ENCODE assay signal across 9 cellular contexts in the genomic region with DNA sequence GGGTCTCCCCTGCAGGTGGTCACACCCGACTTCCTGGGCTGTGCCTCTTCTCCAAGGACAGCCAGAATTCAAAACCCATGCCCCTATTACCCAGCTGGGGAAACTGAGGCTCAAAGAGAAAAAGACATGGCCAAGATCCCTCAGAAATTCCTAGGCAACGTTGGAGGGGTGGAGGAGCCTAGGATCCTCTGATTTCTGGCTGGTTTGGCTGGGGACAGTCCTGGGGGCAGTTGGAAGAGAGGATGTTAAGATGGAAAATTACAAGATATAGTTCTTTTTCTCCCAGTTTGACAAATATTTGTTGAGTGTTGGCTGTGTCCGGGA. TPM values are rescaled to one million over a fixed set of nuclear protein-coding genes. Genes with fewer than 3 reads are reported as not detected.
DNase-seq lines count a peak whose midpoint lies in the region; ATAC-seq and TF ChIP-seq lines count a peak whose summit lies in the region.
"Had no signal": no experiment of that assay in that cellular context is flagged by ENCODE, and none has a peak within 500 bp of the region (broad histone marks: within the 10 kb centered on the region; RNA-seq: fewer than 3 reads in every experiment).

No MANE protein-coding gene starts in this region.

- peaks cover 60% of the 10 kb centered on the region for H3K4me1 Mint-ChIP-seq in activated naive CD4-positive, alpha-beta T cell treated with anti-CD3 and anti-CD28 coated beads for 36 hours (ENCODE audit: low read depth)
- H3K4me1 Mint-ChIP-seq in memory B cell, result peaks cover 41% of the 10 kb centered on the region

- peak overlapping the region; percentile 86 for H3K4me3 Mint-ChIP-seq in activated naive CD4-positive, alpha-beta T cell treated with anti-CD3 and anti-CD28 coated beads for 36 hours
- H3K4me3 Mint-ChIP-seq in memory B cell, result peak overlapping the region; percentile 99

- H3K27ac ChIP-seq in body of pancreas (peak overlapping the region; percentile 90 to 99 (median 94)), upper lobe of left lung (peak overlapping the region; percentile 89 to 97 (median 93))

- no peak for ATAC-seq in body of pancreas
- ATAC-seq in memory B cell (ENCODE audit: low read depth), result no peak
- no peak for ATAC-seq in upper lobe of left lung (ENCODE audit: low FRiP score in 2 of 2)

- no peak for TF ChIP-seq EP300 in upper lobe of left lung (IDR thresholded peaks at IDR 0.05)

- TF ChIP-seq POLR2A in body of pancreas (IDR thresholded peaks at IDR 0.05), result no peak
- TF ChIP-seq POLR2A in upper lobe of left lung (IDR thresholded peaks at IDR 0.05), result no peak

- TF ChIP-seq CTCF in body of pancreas (IDR thresholded peaks at IDR 0.05), result no peak
- no peak for TF ChIP-seq CTCF in upper lobe of left lung (IDR thresholded peaks at IDR 0.05)

- no peaks in the 10 kb centered on the region for H3K9me3 ChIP-seq in body of pancreas
- H3K9me3 ChIP-seq in upper lobe of left lung, result no peaks in the 10 kb centered on the region

- H3K9me3 Mint-ChIP-seq in activated naive CD4-positive, alpha-beta T cell treated with anti-CD3 and anti-CD28 coated beads for 36 hours, result no peaks in the 10 kb centered on the region
- H3K9me3 Mint-ChIP-seq in memory B cell, result no peaks in the 10 kb centered on the region

- H3K27me3 Mint-ChIP-seq in activated naive CD4-positive, alpha-beta T cell treated with anti-CD3 and anti-CD28 coated beads for 36 hours (ENCODE audit: low read depth), result no peaks in the 10 kb centered on the region
- no peaks in the 10 kb centered on the region for H3K27me3 Mint-ChIP-seq in memory B cell

- CTCF ChIA-PET in activated naive CD4-positive, alpha-beta T cell treated with anti-CD3 and anti-CD28 coated beads for 36 hours (lab: Charles Lee), result interaction anchor here (0.5 kb wide), 1 partner anchor 1436 kb away, joined by 3 read pairs; no protein-coding TSS in a partner anchor

- peak overlapping the region; percentile 87 for H3K27ac Mint-ChIP-seq in activated naive CD4-positive, alpha-beta T cell treated with anti-CD3 and anti-CD28 coated beads for 36 hours
- H3K27ac Mint-ChIP-seq in memory B cell, result peak overlapping the region; percentile 87

- no peak overlapping the region for H3K4me3 ChIP-seq in body of pancreas
- peak overlapping the region; percentile 87 to 100 (median 97) for H3K4me3 ChIP-seq in upper lobe of left lung

- DNase-seq in activated naive CD4-positive, alpha-beta T cell treated with anti-CD3 and anti-CD28 coated beads for 36 hours, result no peak
- no peak for DNase-seq in activated naive CD4-positive, alpha-beta T cell treated with anti-CD3 and anti-CD28 coated beads, Interleukin-2, amount 50 U/mL, for 16 hours
- DNase-seq in body of pancreas (no peak), memory B cell (ENCODE audit: low spot score in 2 of 2) (no peak), upper lobe of left lung (no peak), DMS79 (lab: John Stamatoyannopoulos, UW) (no peak), germinal center (ENCODE audit: low spot score) (no peak), NOMO-1 (lab: John Stamatoyannopoulos, UW; ENCODE audit: unreplicated experiment in 2 of 2) (no peak)
- DNase-seq: DMS 273 treated with DMSO at 0.1 percent for 48 hours had no signal

- peaks cover 3% of the 10 kb centered on the region for H3K36me3 Mint-ChIP-seq in activated naive CD4-positive, alpha-beta T cell treated with anti-CD3 and anti-CD28 coated beads for 36 hours (ENCODE audit: low read depth)
- peaks cover 2% of the 10 kb centered on the region for H3K36me3 Mint-ChIP-seq in memory B cell

- no peaks in the 10 kb centered on the region for H3K27me3 ChIP-seq in body of pancreas
- no peaks in the 10 kb centered on the region for H3K27me3 ChIP-seq in upper lobe of left lung

- 0 to 14% methylated on average over 3 of the region's 3 CpGs for WGBS in body of pancreas, 2 donors
- WGBS in upper lobe of left lung, 2 donors, result 9 to 10% methylated on average over 2 to 3 of the region's 3 CpGs

- H3K4me1 ChIP-seq in body of pancreas (peaks cover 37% of the 10 kb centered on the region), upper lobe of left lung (peaks cover 36 to 67% (median 52%) of the 10 kb centered on the region in 4 donors)

- intact Hi-C loops in activated naive CD4-positive, alpha-beta T cell treated with anti-CD3 and anti-CD28 coated beads for 36 hours (cut with micrococcal nuclease), result loop anchor here (10.0 kb wide), 1 partner anchor 285 kb away; the partner anchor contains the start of gene DMWD
- intact Hi-C loops in body of pancreas (cut with DNase I), result loop anchor here (10.0 kb wide), 1 partner anchor 65 kb away; no protein-coding TSS in a partner anchor

- H3K36me3 ChIP-seq in body of pancreas (replicated peaks in 1 of 2; ENCODE audit: insufficient read depth in 1 of 2, low read depth in 2 of 2), result no peaks in the 10 kb centered on the region
- H3K36me3 ChIP-seq in upper lobe of left lung, result no peaks in the 10 kb centered on the region

RNA-seq across cellular contexts. Expression of gene VASP, which starts 2.4 kb away (rescaled TPM):
- total RNA-seq in activated naive CD4-positive, alpha-beta T cell treated with anti-CD3 and anti-CD28 coated beads for 36 hours, result 10 to 100 TPM; 94.5 to 99.6 TPM
- total RNA-seq in body of pancreas (10 to 100 TPM; 27.0 to 29.7 TPM), upper lobe of left lung (100 to 1,000 TPM in 4 of 6 donors, 10 to 100 TPM in 2; 68.1 to 266 (median 143) TPM)

RNA-seq across cellular contexts. Expression of gene PPM1N, which starts 11.4 kb away (rescaled TPM):
- 1 to 10 TPM; 2.3 to 2.5 TPM for total RNA-seq in activated naive CD4-positive, alpha-beta T cell treated with anti-CD3 and anti-CD28 coated beads for 36 hours
- total RNA-seq in body of pancreas, result not detected
- total RNA-seq in upper lobe of left lung, result 1 to 10 TPM in 3 of 6 donors, under 1 TPM in 2, not detected in 1; 0.89 to 6.3 (median 1.1) TPM

RNA-seq across cellular contexts. Expression of gene RTN2, which starts 12.8 kb away (rescaled TPM):
- total RNA-seq in activated naive CD4-positive, alpha-beta T cell treated with anti-CD3 and anti-CD28 coated beads for 36 hours, result under 1 TPM; 0.69 to 0.84 TPM
- total RNA-seq in body of pancreas (1 to 10 TPM; 2.9 to 5.6 TPM), upper lobe of left lung (10 to 100 TPM in 3 of 6 donors, 1 to 10 TPM in 3; 5.2 to 17.8 (median 11.1) TPM)

RNA-seq across cellular contexts. Expression of gene FOSB, which starts 41.9 kb away (rescaled TPM):
- total RNA-seq in activated naive CD4-positive, alpha-beta T cell treated with anti-CD3 and anti-CD28 coated beads for 36 hours, result 1 to 10 TPM; 8.0 to 8.7 TPM
- total RNA-seq in body of pancreas, result 10 to 100 TPM in 1 of 2 donors, 1 to 10 TPM in 1; 4.2 to 84.7 TPM
- 100 to 1,000 TPM in 2 of 6 donors, 10 to 100 TPM in 2, 1 to 10 TPM in 1, not detected in 1; 8.8 to 152 (median 94.9) TPM for total RNA-seq in upper lobe of left lung

Comparison
In these comparisons a context has a peak if more than half of its experiments do, and no peak if none do; other contexts are left out.
1. H3K4me3 ChIP-seq: peak in upper lobe of left lung (4 of 4); none in body of pancreas (0 of 2).